1 cellular context compared by ENCODE assay signal in genomic region chr19:43595999-43596841, GRCh38.
TF ChIP-seq lines count a peak whose summit lies in the region.

A gene with protein sequence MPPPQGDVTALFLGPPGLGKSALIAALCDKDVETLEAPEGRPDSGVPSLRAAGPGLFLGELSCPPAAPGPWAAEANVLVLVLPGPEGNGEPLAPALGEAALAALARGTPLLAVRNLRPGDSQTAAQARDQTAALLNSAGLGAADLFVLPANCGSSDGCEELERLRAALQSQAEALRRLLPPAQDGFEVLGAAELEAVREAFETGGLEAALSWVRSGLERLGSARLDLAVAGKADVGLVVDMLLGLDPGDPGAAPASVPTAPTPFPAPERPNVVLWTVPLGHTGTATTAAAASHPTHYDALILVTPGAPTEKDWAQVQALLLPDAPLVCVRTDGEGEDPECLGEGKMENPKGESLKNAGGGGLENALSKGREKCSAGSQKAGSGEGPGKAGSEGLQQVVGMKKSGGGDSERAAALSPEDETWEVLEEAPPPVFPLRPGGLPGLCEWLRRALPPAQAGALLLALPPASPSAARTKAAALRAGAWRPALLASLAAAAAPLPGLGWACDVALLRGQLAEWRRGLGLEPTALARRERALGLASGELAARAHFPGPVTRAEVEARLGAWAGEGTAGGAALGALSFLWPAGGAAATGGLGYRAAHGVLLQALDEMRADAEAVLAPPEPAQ (minus strand): TSS chr19:43596134. CDS start chr19:43595338, 796 bp downstream.
Gene ZNF576, plus strand, starts transcription at chr19:43596595. Its CDS starts 514 bp downstream, at chr19:43597109.

TF ChIP-seq in K562, 482 proteins besides CTCF, POLR2A, EP300 and RAD21 (continued from another document and continues in another):
- TF ChIP-seq CAMTA2 (CRISPR knock-in tag; conservative IDR thresholded peaks at IDR 0.05) (no peak), ZNF224 (CRISPR knock-in tag; IDR thresholded peaks at IDR 0.05) (no peak), SRF (CRISPR knock-in tag; IDR thresholded peaks at IDR 0.05) (peak; percentile 33 to 77; a peak in 1 of 4 replicates), TAF9B (IDR thresholded peaks at IDR 0.05; ENCODE audit: partially characterized antibody) (no peak), SMAD1 (IDR thresholded peaks at IDR 0.05; ENCODE audit: low read depth, low read length, partially characterized antibody) (peak; percentile 83), HMGN3 (IDR thresholded peaks at IDR 0.05; ENCODE audit: borderline replicate concordance, extremely low read depth, insufficient read length, low read depth, low read length) (peak; percentile 48), ATF1 (CRISPR knock-in tag; IDR thresholded peaks at IDR 0.05) (peak; percentile 90), ATF1 (tag; IDR thresholded peaks at IDR 0.05) (peak; percentile 100), ZNF644 (tag; IDR thresholded peaks at IDR 0.05; ENCODE audit: low read depth) (peak; percentile 43; the same call in 1 of the 2 replicates), RHOXF2B (CRISPR knock-in tag; conservative IDR thresholded peaks at IDR 0.05) (peak; percentile 75; the same call in 1 of the 2 replicates), REST (CRISPR knock-in tag; IDR thresholded peaks at IDR 0.05; ENCODE audit: low read depth) (peak; percentile 73; the same call in 1 of the 2 replicates), SRSF7 (optimal IDR thresholded peaks at IDR 0.05; ENCODE audit: low read depth, low read length) (no peak), ELF4 (CRISPR knock-in tag; IDR thresholded peaks at IDR 0.05) (peak; percentile 75; the same call in 1 of the 2 replicates), ZNF407 (IDR thresholded peaks at IDR 0.05; ENCODE audit: low read depth) (peak; percentile 93), HES1 (IDR thresholded peaks at IDR 0.05; ENCODE audit: low read depth) (no peak), GATAD2A (IDR thresholded peaks at IDR 0.05) (no peak), CREBBP (IDR thresholded peaks at IDR 0.05; ENCODE audit: low read depth, low read length) (no peak), GTF2F1 (IDR thresholded peaks at IDR 0.05; ENCODE audit: low read depth, low read length) (no peak), POLR2B (IDR thresholded peaks at IDR 0.05; ENCODE audit: low read depth, partially characterized antibody) (peak; percentile 95), SIN3A (IDR thresholded peaks at IDR 0.05; ENCODE audit: borderline replicate concordance in 2 of 2, control insufficient read depth in 1 of 2, low read depth in 2 of 2, low read length in 2 of 2) (peak in 1 of 2 experiments; percentile 67; a peak in 2 of 4 replicates), CCNT2 (IDR thresholded peaks at IDR 0.05; ENCODE audit: borderline replicate concordance, extremely low read depth, insufficient read length, low read depth, low read length) (peak; percentile 54), RCOR1 (IDR thresholded peaks at IDR 0.05; ENCODE audit: borderline replicate concordance in 1 of 2, low read depth in 2 of 2, low read length in 2 of 2) (peak; percentile 73 to 94), ZNF280A (IDR thresholded peaks at IDR 0.05; ENCODE audit: low read depth, partially characterized antibody) (no peak), BDP1 (IDR thresholded peaks at IDR 0.05; ENCODE audit: insufficient read depth, insufficient read length) (no peak), SREBF1 (IDR thresholded peaks at IDR 0.05; ENCODE audit: borderline replicate concordance, low read depth, low read length) (no peak), ZNF324 (CRISPR knock-in tag; IDR thresholded peaks at IDR 0.05) (0 out of 2 replicates have a peak, but pooled peaks have one; percentile 34), SREBF2 (CRISPR knock-in tag; IDR thresholded peaks at IDR 0.05) (no peak), ZNF561 (CRISPR knock-in tag; conservative IDR thresholded peaks at IDR 0.05) (0 out of 2 replicates have a peak, but pooled peaks have one; percentile 19)
- TF ChIP-seq, protein P1, sequence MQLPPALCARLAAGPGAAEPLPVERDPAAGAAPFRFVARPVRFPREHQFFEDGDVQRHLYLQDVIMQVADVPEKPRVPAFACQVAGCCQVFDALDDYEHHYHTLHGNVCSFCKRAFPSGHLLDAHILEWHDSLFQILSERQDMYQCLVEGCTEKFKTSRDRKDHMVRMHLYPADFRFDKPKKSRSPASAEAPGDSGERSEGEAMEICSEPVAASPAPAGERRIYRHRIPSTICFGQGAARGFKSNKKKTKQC (CRISPR knock-in tag; IDR thresholded peaks at IDR 0.05) = peak; percentile 48; the same call in 1 of the 2 replicates
- TF ChIP-seq, protein P2, sequence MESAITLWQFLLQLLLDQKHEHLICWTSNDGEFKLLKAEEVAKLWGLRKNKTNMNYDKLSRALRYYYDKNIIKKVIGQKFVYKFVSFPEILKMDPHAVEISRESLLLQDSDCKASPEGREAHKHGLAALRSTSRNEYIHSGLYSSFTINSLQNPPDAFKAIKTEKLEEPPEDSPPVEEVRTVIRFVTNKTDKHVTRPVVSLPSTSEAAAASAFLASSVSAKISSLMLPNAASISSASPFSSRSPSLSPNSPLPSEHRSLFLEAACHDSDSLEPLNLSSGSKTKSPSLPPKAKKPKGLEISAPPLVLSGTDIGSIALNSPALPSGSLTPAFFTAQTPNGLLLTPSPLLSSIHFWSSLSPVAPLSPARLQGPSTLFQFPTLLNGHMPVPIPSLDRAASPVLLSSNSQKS (CRISPR knock-in tag; IDR thresholded peaks at IDR 0.05) = no peak
- TF ChIP-seq, protein P3, sequence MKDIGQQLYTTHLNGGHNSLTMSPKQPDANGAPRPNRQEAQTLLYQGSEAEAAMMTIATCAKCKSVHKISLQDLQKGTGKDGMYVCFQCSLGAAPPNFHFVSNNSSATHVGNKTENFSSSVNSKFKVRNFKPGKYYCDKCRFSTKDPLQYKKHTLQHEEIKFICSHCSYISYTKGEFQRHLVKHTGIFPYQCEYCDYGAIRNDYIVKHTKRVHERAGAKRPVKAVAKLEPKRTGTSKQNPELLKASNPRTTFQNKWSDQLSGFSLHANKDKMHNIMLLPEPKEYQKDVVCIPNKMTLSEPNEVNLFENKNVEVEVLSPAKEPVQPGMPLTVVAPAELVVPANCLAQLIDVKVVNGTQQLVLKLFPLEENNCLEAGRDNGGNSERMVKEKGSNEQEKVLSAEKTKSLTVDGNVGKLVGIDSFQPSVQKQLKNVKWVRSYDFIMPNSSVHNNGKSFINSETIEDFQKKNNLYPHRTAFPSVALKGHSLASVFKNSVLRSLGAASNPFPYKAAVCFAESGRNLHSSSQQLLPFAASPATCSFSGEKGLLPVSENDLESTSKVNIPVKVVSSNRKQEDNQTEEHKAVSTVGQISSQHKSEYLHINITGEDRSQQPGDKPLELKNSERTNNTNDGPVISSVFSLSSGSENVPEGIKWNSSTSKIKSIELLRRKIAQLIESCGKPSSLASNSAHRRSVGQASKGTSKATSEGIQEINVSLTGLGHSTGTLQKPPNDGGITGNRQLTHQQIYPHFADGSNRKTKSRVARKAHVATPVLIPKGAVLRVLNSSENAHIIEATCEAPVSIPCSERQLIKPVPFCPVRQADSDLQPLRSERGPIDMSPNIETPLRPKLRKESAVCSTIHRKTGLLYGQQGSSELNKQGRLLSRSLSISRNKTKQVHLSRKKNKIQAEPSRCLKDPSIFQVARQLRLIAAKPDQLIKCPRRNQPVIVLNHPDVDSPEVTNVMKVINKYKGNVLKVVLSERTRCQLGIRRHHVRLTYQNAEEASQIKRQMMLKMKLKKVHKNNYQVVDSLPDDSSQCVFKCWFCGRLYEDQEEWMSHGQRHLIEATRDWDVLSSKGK (CRISPR knock-in tag; IDR thresholded peaks at IDR 0.05) = no peak
- TF ChIP-seq, protein P4, sequence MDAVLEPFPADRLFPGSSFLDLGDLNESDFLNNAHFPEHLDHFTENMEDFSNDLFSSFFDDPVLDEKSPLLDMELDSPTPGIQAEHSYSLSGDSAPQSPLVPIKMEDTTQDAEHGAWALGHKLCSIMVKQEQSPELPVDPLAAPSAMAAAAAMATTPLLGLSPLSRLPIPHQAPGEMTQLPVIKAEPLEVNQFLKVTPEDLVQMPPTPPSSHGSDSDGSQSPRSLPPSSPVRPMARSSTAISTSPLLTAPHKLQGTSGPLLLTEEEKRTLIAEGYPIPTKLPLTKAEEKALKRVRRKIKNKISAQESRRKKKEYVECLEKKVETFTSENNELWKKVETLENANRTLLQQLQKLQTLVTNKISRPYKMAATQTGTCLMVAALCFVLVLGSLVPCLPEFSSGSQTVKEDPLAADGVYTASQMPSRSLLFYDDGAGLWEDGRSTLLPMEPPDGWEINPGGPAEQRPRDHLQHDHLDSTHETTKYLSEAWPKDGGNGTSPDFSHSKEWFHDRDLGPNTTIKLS (IDR thresholded peaks at IDR 0.05; ENCODE audit: borderline replicate concordance, low read depth) = peak; percentile 75
